ENCODE assay signal across 11 cellular contexts in genomic region chr1:1436634-1437032, GRCh38. TPM values are rescaled to one million over a fixed set of nuclear protein-coding genes. Genes with fewer than 3 reads are reported as not detected.
DNase-seq lines count a peak whose midpoint lies in the region; ATAC-seq and TF ChIP-seq lines count a peak whose summit lies in the region.
"Had no signal": no experiment of that assay in that cellular context is flagged by ENCODE, and none has a peak within 500 bp of the region (broad histone marks: within the 10 kb centered on the region; RNA-seq: fewer than 3 reads in every experiment).

No MANE protein-coding gene starts in this region.

- no peaks in the 10 kb centered on the region for H3K36me3 Mint-ChIP-seq in T-helper 17 cell (ENCODE audit: low read depth)
- H3K36me3 Mint-ChIP-seq in glutamatergic neuron (ENCODE audit: unreplicated experiment), result no peaks in the 10 kb centered on the region

- peak overlapping the region; percentile 23 for H3K14ac ChIP-seq in trophoblast cell (ENCODE audit: low read length)

- H3K79me2 ChIP-seq in trophoblast cell (ENCODE audit: control insufficient read depth, insufficient read depth, low read length, poor library complexity), result peaks cover 33% of the 10 kb centered on the region

- H3K79me1 ChIP-seq in trophoblast cell (ENCODE audit: low read length), result peaks cover 41% of the 10 kb centered on the region

- peaks cover 57 to 62% of the 10 kb centered on the region in 2 experiments for H3K4me1 ChIP-seq in trophoblast cell (ENCODE audit: control insufficient read depth in 1 of 2, insufficient read depth in 2 of 2, low read length in 2 of 2)

- H2BK5ac ChIP-seq in trophoblast cell (ENCODE audit: low read depth, low read length, poor library complexity), result no peak overlapping the region

- no CpG with 5 or more reads among the region's 7 CpGs for WGBS in trophoblast cell (ENCODE audit: extremely low coverage, insufficient coverage, insufficient read length)
- WGBS in lower leg skin, 2 donors, result 81 to 92% methylated on average over 5 to 6 of the region's 7 CpGs

- no peak overlapping the region for H3K27ac ChIP-seq in trophoblast cell (ENCODE audit: low read depth, low read length)

- no peak for TF ChIP-seq POLR2A in lower leg skin (IDR thresholded peaks at IDR 0.05)

- DNase-seq in GF-D8 (lab: John Stamatoyannopoulos, UW) (peak; percentile 3), T-helper 17 cell (no peak), glutamatergic neuron (no peak), trophoblast cell (no peak), lower leg skin (ENCODE audit: low spot score in 2 of 2) (no peak), SIG-M5 treated with dmso at 0.1 percent for 504 hours (lab: John Stamatoyannopoulos, UW; ENCODE audit: unreplicated experiment) (no peak), DMS153 treated with DMSO at 0.1 percent for 48 hours (lab: John Stamatoyannopoulos, UW; ENCODE audit: unreplicated experiment) (no peak)
- DNase-seq: activated effector memory CD4-positive, alpha-beta T cell treated with Interleukin-2 at 50 U/mL for 16 hours; NCI-H187 treated with DMSO at 0.1 percent for 48 hours had no signal

- H3K27me3 Mint-ChIP-seq in T-helper 17 cell (peaks cover 16% of the 10 kb centered on the region), glutamatergic neuron (ENCODE audit: unreplicated experiment) (peaks cover 7% of the 10 kb centered on the region)

- H3K4me1 Mint-ChIP-seq in T-helper 17 cell, result peaks cover 7% of the 10 kb centered on the region
- peaks cover 11% of the 10 kb centered on the region for H3K4me1 Mint-ChIP-seq in glutamatergic neuron (ENCODE audit: low read depth, unreplicated experiment)

- peaks cover 2% of the 10 kb centered on the region for H3K9me3 Mint-ChIP-seq in glutamatergic neuron (ENCODE audit: unreplicated experiment)

- H3K4me2 ChIP-seq in trophoblast cell (ENCODE audit: low read length), result peak overlapping the region; percentile 68

- H2AK5ac ChIP-seq in trophoblast cell (ENCODE audit: low read length), result no peak overlapping the region

- H3K9me3 ChIP-seq in T-helper 17 cell (ENCODE audit: control insufficient read depth, low read length, poor library complexity, severe bottlenecking), result no peaks in the 10 kb centered on the region
- peaks cover 2% of the 10 kb centered on the region for H3K9me3 ChIP-seq in trophoblast cell (ENCODE audit: insufficient read depth, low read depth, low read length)

- H3K4me3 ChIP-seq in trophoblast cell (ENCODE audit: low read depth, low read length), result peak overlapping the region; percentile 55
- no peak overlapping the region for H3K4me3 ChIP-seq in lower leg skin (ENCODE audit: low read depth, poor library complexity, severe bottlenecking)

- ATAC-seq in T-helper 17 cell (no peak), HG02852 (IDR thresholded peaks at IDR 0.05; ENCODE audit: unreplicated experiment) (no peak)

- no peak overlapping the region for H3K9ac ChIP-seq in trophoblast cell (ENCODE audit: low read length)

- no peak overlapping the region for H2AFZ ChIP-seq in trophoblast cell (ENCODE audit: insufficient read depth, low read length, poor library complexity)

- no peak overlapping the region for H4K91ac ChIP-seq in trophoblast cell (ENCODE audit: low read depth, low read length)

- no peaks in the 10 kb centered on the region for H3K27me3 ChIP-seq in trophoblast cell (ENCODE audit: insufficient read depth, low read length)

- no peak overlapping the region for H2BK12ac ChIP-seq in trophoblast cell (ENCODE audit: low read length)

- peak overlapping the region; percentile 13 for H3K4ac ChIP-seq in trophoblast cell (ENCODE audit: low read depth, low read length)

- intact Hi-C loops in lower leg skin (cut with DNase I; ENCODE audit: low total_unique reads), result no loop called here

- peaks cover 20 to 23% of the 10 kb centered on the region in 2 experiments for H3K36me3 ChIP-seq in trophoblast cell (ENCODE audit: control insufficient read depth in 1 of 2, insufficient read depth in 2 of 2, low read length in 2 of 2)

- H3K27ac Mint-ChIP-seq in T-helper 17 cell, result no peak overlapping the region
- H3K27ac Mint-ChIP-seq in glutamatergic neuron (ENCODE audit: unreplicated experiment), result no peak overlapping the region

- no peak overlapping the region for H2BK120ac ChIP-seq in trophoblast cell (ENCODE audit: insufficient read depth, low read length, poor library complexity)

- H3K18ac ChIP-seq in trophoblast cell (ENCODE audit: low read length), result no peak overlapping the region

- TF ChIP-seq CTCF in glutamatergic neuron (IDR thresholded peaks at IDR 0.05; ENCODE audit: partially characterized antibody, unreplicated experiment), result no peak
- no peak for TF ChIP-seq CTCF in lower leg skin (IDR thresholded peaks at IDR 0.05)

- H4K8ac ChIP-seq in trophoblast cell (ENCODE audit: low read depth, low read length), result no peak overlapping the region

- H3K4me3 Mint-ChIP-seq in T-helper 17 cell (peak overlapping the region; percentile 72), glutamatergic neuron (ENCODE audit: unreplicated experiment) (peak overlapping the region; percentile 90)

- H4K12ac ChIP-seq in trophoblast cell (ENCODE audit: low read depth, low read length), result no peak overlapping the region

- no peak overlapping the region for H3K23ac ChIP-seq in trophoblast cell (ENCODE audit: low read length)

RNA-seq across cellular contexts. Expression of gene VWA1, which starts 1.1 kb away (rescaled TPM):
- not detected for total RNA-seq in T-helper 17 cell
- 56.9 TPM for total RNA-seq in glutamatergic neuron (ENCODE audit: unreplicated experiment)
- 66.1 and 71.8 TPM in 2 replicates for polyA plus RNA-seq in trophoblast cell (2013)
- total RNA-seq in lower leg skin, result 10 to 100 TPM; 26.5 to 36.4 (median 30.1) TPM

RNA-seq across cellular contexts. Expression of gene ATAD3C, which starts 12.9 kb away (rescaled TPM):
- 1 to 10 TPM in 1 of 2 donors, under 1 TPM in 1; 0.13 to 2.9 TPM for total RNA-seq in T-helper 17 cell
- 10.2 TPM for total RNA-seq in glutamatergic neuron (ENCODE audit: unreplicated experiment)
- 5.2 and 6.0 TPM in 2 replicates for polyA plus RNA-seq in trophoblast cell (2013)
- 1 to 10 TPM in 1 of 4 donors, under 1 TPM in 3; 0.17 to 2.1 (median 0.63) TPM for total RNA-seq in lower leg skin
- polyA plus RNA-seq: fibroblast of lung had no signal

RNA-seq across cellular contexts. Expression of gene ANKRD65, which starts 15.6 kb away (rescaled TPM):
- total RNA-seq in T-helper 17 cell, result not detected
- total RNA-seq in glutamatergic neuron (ENCODE audit: unreplicated experiment), result 38.4 TPM
- polyA plus RNA-seq in trophoblast cell (2013), result 3.1 and 3.5 TPM in 2 replicates
- 10 to 100 TPM in 1 of 4 donors, 1 to 10 TPM in 3; 3.1 to 10.9 (median 6.2) TPM for total RNA-seq in lower leg skin

RNA-seq across cellular contexts. Expression of gene MRPL20, which starts 29.5 kb away (rescaled TPM):
- total RNA-seq in T-helper 17 cell (10 to 100 TPM; 88.0 to 92.1 TPM), glutamatergic neuron (ENCODE audit: unreplicated experiment) (98.6 TPM), lower leg skin (100 to 1,000 TPM in 3 of 4 donors, 10 to 100 TPM in 1; 83.4 to 122 (median 106) TPM)
- 147 and 153 TPM in 2 replicates for polyA plus RNA-seq in trophoblast cell (2013)

RNA-seq across cellular contexts. Expression of gene ATAD3B, which starts 34.9 kb away (rescaled TPM):
- total RNA-seq in T-helper 17 cell (10 to 100 TPM; 41.7 to 45.1 TPM), glutamatergic neuron (ENCODE audit: unreplicated experiment) (34.9 TPM), lower leg skin (10 to 100 TPM; 13.0 to 40.3 (median 17.1) TPM)
- 23.5 and 23.7 TPM in 2 replicates for polyA plus RNA-seq in trophoblast cell (2013)

Comparison
In these comparisons a context has a peak if more than half of its experiments do, and no peak if none do; other contexts are left out.
1. RNA of gene VWA1, which starts 1.1 kb away (total RNA-seq): 56.9 TPM in glutamatergic neuron (single experiment) and 26.5 to 36.4 TPM in lower leg skin; not detected in T-helper 17 cell; every median in the first group is over 10 times any median in the second.
2. RNA of gene ANKRD65, which starts 15.6 kb away (total RNA-seq): 38.4 TPM in glutamatergic neuron (single experiment) and 3.1 to 10.9 TPM in lower leg skin; not detected in T-helper 17 cell; every median in the first group is over 4 times any median in the second.